1 cellular context compared by ENCODE assay signal in genomic region chr7:107471292-107472070, GRCh38.
TF ChIP-seq lines count a peak whose summit lies in the region.

No MANE protein-coding gene starts in this region.

TF ChIP-seq in SK-N-SH treated with all-trans-retinoic acid at 6 μM for 48 hours, 23 proteins besides CTCF, POLR2A, EP300 and RAD21 (continued from another document):
- no peak for TF ChIP-seq POU6F1 (CRISPR knock-in tag; IDR thresholded peaks at IDR 0.05; ENCODE audit: borderline replicate concordance, low read depth)
- TF ChIP-seq CSRNP3 (CRISPR knock-in tag; IDR thresholded peaks at IDR 0.05) = no peak
- TF ChIP-seq ISL1 (CRISPR knock-in tag; IDR thresholded peaks at IDR 0.05) = peak; percentile 84
- no peak for TF ChIP-seq BACH2 (CRISPR knock-in tag; IDR thresholded peaks at IDR 0.05; ENCODE audit: borderline replicate concordance)
- TF ChIP-seq ZNF70 (CRISPR knock-in tag; IDR thresholded peaks at IDR 0.05) = no peak
- TF ChIP-seq ZNF565 (CRISPR knock-in tag; conservative IDR thresholded peaks at IDR 0.05; ENCODE audit: low read depth) = no peak
- no peak for TF ChIP-seq SNAI2 (CRISPR knock-in tag; IDR thresholded peaks at IDR 0.05)
- TF ChIP-seq GLIS3 (CRISPR knock-in tag; IDR thresholded peaks at IDR 0.05) = no peak
- no peak for TF ChIP-seq TOX (CRISPR knock-in tag; IDR thresholded peaks at IDR 0.05; ENCODE audit: borderline replicate concordance)
- no peak for TF ChIP-seq CSDC2 (CRISPR knock-in tag; IDR thresholded peaks at IDR 0.05)
TF ChIP-seq in SK-N-SH treated with all-trans-retinoic acid at 6 μM for 48 hours: peak in this region for 3.
